11 cellular contexts compared by ENCODE assay signal in the genomic region with DNA sequence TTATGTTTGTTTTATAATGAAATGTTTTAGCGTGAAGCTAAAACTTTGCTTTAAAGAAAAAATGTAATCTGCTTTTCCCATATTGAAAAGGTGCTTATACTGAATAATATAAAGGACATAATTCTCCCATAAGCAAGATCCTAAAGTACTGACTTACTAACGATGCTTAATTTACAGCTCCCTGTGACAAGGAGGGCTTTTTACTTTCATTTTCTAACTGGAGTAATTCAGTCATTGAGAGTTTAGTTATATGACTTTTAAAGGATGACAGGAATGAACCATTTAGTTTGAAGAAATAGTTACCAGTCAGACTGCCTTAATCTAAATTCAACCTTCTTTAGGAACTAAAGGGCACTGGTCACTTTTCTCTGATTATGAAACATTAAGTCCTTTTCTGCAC. TPM values are rescaled to one million over a fixed set of nuclear protein-coding genes. Genes with fewer than 3 reads are reported as not detected.
DNase-seq lines count a peak whose midpoint lies in the region; ATAC-seq, FAIRE-seq and TF ChIP-seq lines count a peak whose summit lies in the region.
"Had no signal": no experiment of that assay in that cellular context is flagged by ENCODE, and none has a peak within 500 bp of the region (broad histone marks: within the 10 kb centered on the region; RNA-seq: fewer than 3 reads in every experiment).

No MANE protein-coding gene starts in this region.

- TF ChIP-seq CTCF in bronchial epithelial cell (IDR thresholded peaks at IDR 0.05; ENCODE audit: insufficient read depth, low read length, severe bottlenecking) (no peak), thoracic aorta (IDR thresholded peaks at IDR 0.05) (no peak), tibial nerve (IDR thresholded peaks at IDR 0.05) (no peak)

- no peak for TF ChIP-seq POLR2A in tibial nerve (IDR thresholded peaks at IDR 0.05)

- no peaks in the 10 kb centered on the region for H3K36me3 Mint-ChIP-seq in activated naive CD4-positive, alpha-beta T cell treated with anti-CD3 and anti-CD28 coated beads, Interleukin-2, amount 50 U/mL, for 72 hours
- no peaks in the 10 kb centered on the region for H3K36me3 Mint-ChIP-seq in activated CD4-positive, alpha-beta memory T cell treated with anti-CD3 and anti-CD28 coated beads for 36 hours

- 18 to 29% methylated on average over 2 of the region's 2 CpGs for WGBS in tibial nerve, 2 donors

- peaks cover 4 to 17% of the 10 kb centered on the region in 2 donors for H3K4me1 ChIP-seq in thoracic aorta (ENCODE audit: control insufficient read depth in 1 of 2, low read depth in 2 of 2)
- H3K4me1 ChIP-seq in tibial nerve = peaks cover 0 to 8% (median 0%) of the 10 kb centered on the region in 4 donors

- H3K36me3 ChIP-seq in bronchial epithelial cell (ENCODE audit: control insufficient read depth, insufficient read depth, low read length) (no peaks in the 10 kb centered on the region), thoracic aorta (no peaks in the 10 kb centered on the region), tibial nerve (no peaks in the 10 kb centered on the region)

- no peak for TF ChIP-seq EP300 in tibial nerve (IDR thresholded peaks at IDR 0.05)

- no peak overlapping the region for H3K4me3 ChIP-seq in bronchial epithelial cell (ENCODE audit: low read depth, low read length)
- peak overlapping the region; percentile 55 for H3K4me3 ChIP-seq in thoracic aorta
- H3K4me3 ChIP-seq in tibial nerve = peak overlapping the region in 2 of 4 donors; percentile 5 to 22

- no peaks in the 10 kb centered on the region for H3K9me3 ChIP-seq in thoracic aorta
- H3K9me3 ChIP-seq in tibial nerve = no peaks in the 10 kb centered on the region

- no peak overlapping the region for H3K4me3 Mint-ChIP-seq in activated CD4-positive, alpha-beta memory T cell treated with anti-CD3 and anti-CD28 coated beads for 36 hours

- H3K27ac ChIP-seq in thoracic aorta (no peak overlapping the region), tibial nerve (no peak overlapping the region)

- ATAC-seq in activated naive CD4-positive, alpha-beta T cell treated with anti-CD3 and anti-CD28 coated beads, Interleukin-2, amount 50 U/mL, for 72 hours = peak; percentile 31 to 54
- ATAC-seq in HG03558 (IDR thresholded peaks at IDR 0.05; ENCODE audit: extremely low read depth, unreplicated experiment) = peak; percentile 54
- ATAC-seq in thoracic aorta (ENCODE audit: insufficient number of reproducible peaks, low FRiP score, low read depth) = no peak

- H3K4me1 Mint-ChIP-seq in activated CD4-positive, alpha-beta memory T cell treated with anti-CD3 and anti-CD28 coated beads for 36 hours (ENCODE audit: low read depth) = peaks cover 9% of the 10 kb centered on the region

- no peak for DNase-seq in activated naive CD4-positive, alpha-beta T cell treated with anti-CD3 and anti-CD28 coated beads, Interleukin-2, amount 50 U/mL, for 72 hours (ENCODE audit: low spot score in 2 of 2)
- DNase-seq in activated naive CD4-positive, alpha-beta T cell treated with anti-CD3 and anti-CD28 coated beads, Interleukin-2, amount 50 U/mL, for 16 hours = no peak
- DNase-seq in bronchial epithelial cell (ENCODE audit: low read depth) (peak; percentile 4), thoracic aorta (ENCODE audit: low spot score) (no peak), DMS153 treated with DMSO at 0.1 percent for 48 hours (lab: John Stamatoyannopoulos, UW; ENCODE audit: unreplicated experiment) (no peak), tibial nerve (ENCODE audit: low spot score in 2 of 2) (no peak)
- no peak for DNase-seq in activated CD4-positive, alpha-beta memory T cell treated with anti-CD3 and anti-CD28 coated beads for 36 hours
- DNase-seq: dermis blood vessel endothelial cell, NCI-H1417 had no signal

- FAIRE-seq in bronchial epithelial cell (lab: Jason Lieb, UNC) = no peak
- FAIRE-seq: GM18507 had no signal

- H3K27me3 Mint-ChIP-seq in activated CD4-positive, alpha-beta memory T cell treated with anti-CD3 and anti-CD28 coated beads for 36 hours = no peaks in the 10 kb centered on the region

- peak overlapping the region in 1 of 2 donors; percentile 10 for H3K27ac Mint-ChIP-seq in activated naive CD4-positive, alpha-beta T cell treated with anti-CD3 and anti-CD28 coated beads, Interleukin-2, amount 50 U/mL, for 72 hours
- H3K27ac Mint-ChIP-seq in activated CD4-positive, alpha-beta memory T cell treated with anti-CD3 and anti-CD28 coated beads for 36 hours = no peak overlapping the region

- intact Hi-C loops in activated CD4-positive, alpha-beta memory T cell treated with anti-CD3 and anti-CD28 coated beads for 36 hours (cut with micrococcal nuclease) = no loop called here

- H3K9me3 Mint-ChIP-seq in activated naive CD4-positive, alpha-beta T cell treated with anti-CD3 and anti-CD28 coated beads, Interleukin-2, amount 50 U/mL, for 72 hours = no peaks in the 10 kb centered on the region
- no peaks in the 10 kb centered on the region for H3K9me3 Mint-ChIP-seq in activated CD4-positive, alpha-beta memory T cell treated with anti-CD3 and anti-CD28 coated beads for 36 hours

- CTCF ChIA-PET in activated CD4-positive, alpha-beta memory T cell treated with anti-CD3 and anti-CD28 coated beads for 36 hours (lab: Charles Lee) = interaction anchor here (1.2 kb wide), 1 partner anchor 186 kb away, joined by 4 read pairs; no protein-coding TSS in a partner anchor

- POLR2A ChIA-PET in activated CD4-positive, alpha-beta memory T cell treated with anti-CD3 and anti-CD28 coated beads for 36 hours (lab: Charles Lee) = interaction anchor here (0.6 kb wide), 1 partner anchor 22 kb away, joined by 4 read pairs; no protein-coding TSS in a partner anchor

- H3K27me3 ChIP-seq in bronchial epithelial cell (ENCODE audit: control insufficient read depth, insufficient read depth, low read length) = no peaks in the 10 kb centered on the region
- no peaks in the 10 kb centered on the region for H3K27me3 ChIP-seq in thoracic aorta (replicated peaks; ENCODE audit: insufficient read depth)
- H3K27me3 ChIP-seq in tibial nerve = no peaks in the 10 kb centered on the region

RNA-seq across cellular contexts. Expression of gene ZPLD1, which starts 19.3 kb away (rescaled TPM):
- total RNA-seq in activated naive CD4-positive, alpha-beta T cell treated with anti-CD3 and anti-CD28 coated beads, Interleukin-2, amount 50 U/mL, for 72 hours = not detected
- total RNA-seq in bronchial epithelial cell = 2.6 and 3.9 TPM in 2 replicates
- not detected for total RNA-seq in thoracic aorta
- not detected for total RNA-seq in activated CD4-positive, alpha-beta memory T cell treated with anti-CD3 and anti-CD28 coated beads for 36 hours
- total RNA-seq in tibial nerve = not detected
